Comparison of ENCODE assay signal across 23 cellular contexts in the genomic region with DNA sequence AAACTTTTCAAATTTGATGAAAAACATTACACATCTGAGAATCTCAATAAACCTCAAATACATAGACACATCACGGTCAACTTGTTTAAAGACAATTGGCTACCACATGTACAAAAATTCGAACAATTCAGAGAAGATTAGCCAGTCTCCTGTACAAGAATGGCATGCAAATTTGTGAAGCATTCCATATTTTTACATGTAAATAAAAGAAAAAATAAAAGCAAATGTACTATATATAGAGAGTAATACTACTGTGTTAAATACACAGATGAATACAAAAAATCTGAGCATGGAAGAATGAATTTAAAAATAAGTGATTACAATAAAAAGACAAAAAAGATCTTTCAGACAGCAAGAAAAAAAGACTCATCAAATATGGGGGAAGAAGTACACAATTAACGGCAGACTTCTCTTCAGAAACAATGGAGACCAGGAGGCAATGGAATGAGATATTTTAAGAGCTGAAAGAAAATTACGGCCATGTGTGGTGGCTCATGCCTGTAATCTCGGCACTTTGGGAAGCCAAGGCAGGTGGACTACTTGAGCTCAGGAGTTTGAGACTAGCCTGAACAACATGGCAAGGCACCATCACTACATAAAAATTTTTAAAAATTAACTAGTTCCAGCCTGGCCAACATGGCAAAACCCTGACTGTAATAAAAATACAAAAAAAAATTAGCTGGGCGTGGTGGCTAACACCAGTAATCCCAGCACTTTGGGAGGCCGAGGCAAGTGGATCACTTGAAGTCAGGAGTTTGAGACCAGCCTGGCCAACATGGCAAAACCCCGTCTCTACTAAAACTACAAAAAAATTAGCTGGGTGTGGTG. TPM values are rescaled to one million over a fixed set of nuclear protein-coding genes. Genes with fewer than 3 reads are reported as not detected.
DNase-seq lines count a peak whose midpoint lies in the region; ATAC-seq and TF ChIP-seq lines count a peak whose summit lies in the region.
"Had no signal": no experiment of that assay in that cellular context is flagged by ENCODE, and none has a peak within 500 bp of the region (broad histone marks: within the 10 kb centered on the region; RNA-seq: fewer than 3 reads in every experiment).

No MANE protein-coding gene starts in this region.

- H3K9me3 Mint-ChIP-seq in CD8-positive, alpha-beta memory T cell, result peaks cover 8 to 26% (median 23%) of the 10 kb centered on the region in 5 donors

- H3K4me1 Mint-ChIP-seq in CD8-positive, alpha-beta memory T cell, result no peaks in the 10 kb centered on the region
- H3K4me1 Mint-ChIP-seq: activated CD4-positive, alpha-beta T cell treated with anti-CD3 and anti-CD28 coated beads for 36 hours; central memory CD8-positive, alpha-beta T cell had no signal

- H2AFZ ChIP-seq in HCT116 (ENCODE audit: low read depth, low read length, poor library complexity, severe bottlenecking) (peak overlapping the region; percentile 40), PC-9 (no peak overlapping the region)

- peaks cover 9 to 11% of the 10 kb centered on the region in 2 experiments; a peak in 3 of 4 replicates for H3K9me3 ChIP-seq in HCT116 (ENCODE audit: control insufficient read depth in 1 of 2, insufficient read depth in 1 of 2, low read depth in 1 of 2, low read length in 2 of 2)
- peaks cover 17% of the 10 kb centered on the region for H3K9me3 ChIP-seq in PC-9 (ENCODE audit: insufficient read depth, low read depth)
- no peaks in the 10 kb centered on the region for H3K9me3 ChIP-seq in CD8-positive, alpha-beta memory T cell (ENCODE audit: low read length)

- H3K9me2 ChIP-seq in HCT116 (ENCODE audit: insufficient read depth) (no peaks in the 10 kb centered on the region), PC-9 (ENCODE audit: insufficient read depth) (no peaks in the 10 kb centered on the region)

- POLR2A ChIA-PET in HCT116 (lab: Charles Lee), result no interaction called here
- POLR2A ChIA-PET in PC-9 (lab: Charles Lee; ENCODE audit: unreplicated experiment), result no interaction called here
- POLR2A ChIA-PET in CD8-positive, alpha-beta memory T cell (lab: Charles Lee), result no interaction called here

- H3K4me1 ChIP-seq in HCT116 (ENCODE audit: control insufficient read depth in 1 of 2, insufficient read depth in 2 of 2, low read length in 2 of 2) (no peaks in the 10 kb centered on the region), PC-9 (replicated peaks; ENCODE audit: insufficient read depth) (no peaks in the 10 kb centered on the region)
- no peaks in the 10 kb centered on the region for H3K4me1 ChIP-seq in CD8-positive, alpha-beta memory T cell (ENCODE audit: insufficient read depth, low read length)
- H3K4me1 ChIP-seq: heart right ventricle had no signal

- H3K4me3 Mint-ChIP-seq in CD8-positive, alpha-beta memory T cell, result no peak overlapping the region
- H3K4me3 Mint-ChIP-seq: activated CD4-positive, alpha-beta T cell treated with anti-CD3 and anti-CD28 coated beads for 36 hours; central memory CD8-positive, alpha-beta T cell; T-helper 2 cell treated with Interferon-gamma antibody and Interleukin-4, amounts not matched to agents 5 μg/mL and 100 μg/mL, for 36 hours had no signal

- H3K36me3 Mint-ChIP-seq in CD8-positive, alpha-beta memory T cell, result peaks cover 2 to 20% (median 2%) of the 10 kb centered on the region in 3 donors

- TF ChIP-seq CTCF in HCT116 (IDR thresholded peaks at IDR 0.05 in 2 of 3, conservative IDR thresholded peaks at IDR 0.05 in 1 of 3; ENCODE audit: borderline replicate concordance in 1 of 3, insufficient read depth in 1 of 3, low read depth in 2 of 3, low read length in 2 of 3) (no peak), fibroblast of villous mesenchyme (IDR thresholded peaks at IDR 0.05; ENCODE audit: insufficient read depth, low read depth, low read length) (no peak), PC-9 (conservative IDR thresholded peaks at IDR 0.05) (no peak)

- peak; percentile 7 for DNase-seq in NCI-H748 treated with DMSO at 0.1 percent for 48 hours (lab: John Stamatoyannopoulos, UW)
- no peak for DNase-seq in NCI-H748 (lab: John Stamatoyannopoulos, UW; ENCODE audit: unreplicated experiment)
- peak; percentile 13 for DNase-seq in HCT116 (ENCODE audit: low read depth, low spot score)
- peak; percentile 52 for DNase-seq in OCI-M1 (lab: John Stamatoyannopoulos, UW)
- peak; percentile 8 for DNase-seq in fibroblast of villous mesenchyme (ENCODE audit: low read depth)
- no peak for DNase-seq in hippocampal formation (lab: John Stamatoyannopoulos, UW)
- no peak for DNase-seq in PC-9
- DNase-seq in CD8-positive, alpha-beta memory T cell, result no peak
- DNase-seq: activated CD4-positive, alpha-beta T cell treated with anti-CD3 and anti-CD28 coated beads for 36 hours; activated gamma-delta T cell; amygdala; effector CD8-positive, alpha-beta T cell; H7; heart right ventricle; Karpas-422; NCI-H2029 treated with DMSO at 0.1 percent for 48 hours had no signal

- H3K27me3 Mint-ChIP-seq in CD8-positive, alpha-beta memory T cell, result peaks cover 0 to 2% of the 10 kb centered on the region in 2 donors
- H3K27me3 Mint-ChIP-seq: activated CD4-positive, alpha-beta T cell treated with anti-CD3 and anti-CD28 coated beads for 36 hours; central memory CD8-positive, alpha-beta T cell had no signal

- peak overlapping the region in 1 of 8 donors; percentile 69 for H3K27ac Mint-ChIP-seq in CD8-positive, alpha-beta memory T cell
- H3K27ac Mint-ChIP-seq: activated CD4-positive, alpha-beta T cell treated with anti-CD3 and anti-CD28 coated beads for 36 hours; T-helper 2 cell treated with Interferon-gamma antibody and Interleukin-4, amounts not matched to agents 5 μg/mL and 100 μg/mL, for 36 hours had no signal

- TF ChIP-seq RAD21 in HCT116 (IDR thresholded peaks at IDR 0.05; ENCODE audit: low read depth), result no peak

- no peak overlapping the region for H3K27ac ChIP-seq in HCT116 (ENCODE audit: low read depth, low read length)
- H3K27ac ChIP-seq in PC-9, result no peak overlapping the region
- no peak overlapping the region for H3K27ac ChIP-seq in CD8-positive, alpha-beta memory T cell (ENCODE audit: low read depth, low read length)
- H3K27ac ChIP-seq: heart right ventricle, HL-60 had no signal

- no peak overlapping the region for H3K4me2 ChIP-seq in HCT116 (ENCODE audit: low read length)
- H3K4me2 ChIP-seq in PC-9, result no peak overlapping the region

- no peaks in the 10 kb centered on the region; a peak in 1 of 4 replicates for H3K36me3 ChIP-seq in HCT116 (ENCODE audit: control insufficient read depth in 1 of 2, insufficient read depth in 2 of 2, low read length in 2 of 2)
- no peaks in the 10 kb centered on the region for H3K36me3 ChIP-seq in PC-9 (ENCODE audit: low read depth)
- H3K36me3 ChIP-seq in CD8-positive, alpha-beta memory T cell (ENCODE audit: insufficient read depth, low read length), result no peaks in the 10 kb centered on the region
- H3K36me3 ChIP-seq: heart right ventricle had no signal

- intact Hi-C loops in HCT116 (cut with micrococcal nuclease) (no loop called here), PC-9 (cut with micrococcal nuclease; ENCODE audit: unreplicated experiment) (no loop called here)

- no TSS peak for BruUV-seq in HCT116 (replicated peaks; lab: Mats Ljungman, UMichigan)
- BruUV-seq in PC-9 (replicated peaks; lab: Mats Ljungman, UMichigan), result no TSS peak

- H3K4me3 ChIP-seq in HCT116 (replicated peaks in 1 of 2; ENCODE audit: low read depth in 1 of 2, low read length in 2 of 2), result no peak overlapping the region
- no peak overlapping the region for H3K4me3 ChIP-seq in fibroblast of villous mesenchyme (ENCODE audit: low read depth, low read length)
- no peak overlapping the region for H3K4me3 ChIP-seq in PC-9
- H3K4me3 ChIP-seq in CD8-positive, alpha-beta memory T cell (ENCODE audit: low read length), result no peak overlapping the region
- H3K4me3 ChIP-seq: heart right ventricle, lung had no signal

- no peak for TF ChIP-seq POLR2A in HCT116 (IDR thresholded peaks at IDR 0.05; ENCODE audit: borderline replicate concordance, extremely low read depth, insufficient read depth, insufficient read length)

- CTCF ChIA-PET in HCT116 (lab: Charles Lee) (no interaction called here), PC-9 (lab: Charles Lee) (no interaction called here)
- CTCF ChIA-PET in CD8-positive, alpha-beta memory T cell (lab: Charles Lee), result interaction anchor here (0.6 to 1.9 kb wide), 4 partner anchors 19 to 1821 kb away, joined by 3 to 5 read pairs (median 4); no protein-coding TSS in a partner anchor

- no peak for ATAC-seq in HCT116
- ATAC-seq: activated CD4-positive, alpha-beta T cell treated with anti-CD3 and anti-CD28 coated beads for 36 hours; heart right ventricle; sciatic nerve had no signal

- RAD21 ChIA-PET in HCT116 (lab: Charles Lee; ENCODE audit: low non-redundant PET in 1 of 2, low total read pairs in 2 of 2, uncharacterized antibody in 2 of 2, unreplicated experiment in 2 of 2), result no interaction called here

- H3K9ac ChIP-seq in HCT116 (ENCODE audit: low read length), result no peak overlapping the region

- H3K27me3 ChIP-seq in HCT116 (ENCODE audit: insufficient read depth, low read length) (no peaks in the 10 kb centered on the region), PC-9 (ENCODE audit: insufficient read depth, low read depth) (peaks cover 11% of the 10 kb centered on the region; the same call in 1 of the 2 replicates)
- no peaks in the 10 kb centered on the region for H3K27me3 ChIP-seq in CD8-positive, alpha-beta memory T cell (ENCODE audit: insufficient read depth, low read length, poor library complexity, severe bottlenecking)
- H3K27me3 ChIP-seq: heart right ventricle had no signal

- H3K79me2 ChIP-seq in HCT116 (ENCODE audit: insufficient read depth, low read length), result no peaks in the 10 kb centered on the region
- no peaks in the 10 kb centered on the region for H3K79me2 ChIP-seq in PC-9 (ENCODE audit: low read depth)

- H4K20me1 ChIP-seq in HCT116 (ENCODE audit: insufficient read depth), result no peaks in the 10 kb centered on the region
- H4K20me1 ChIP-seq in PC-9 (ENCODE audit: insufficient read depth), result no peaks in the 10 kb centered on the region

- H3F3A ChIP-seq in PC-9 (ENCODE audit: insufficient read depth, low read depth), result no peaks in the 10 kb centered on the region; the same call in none of the 2 replicates

TF ChIP-seq in HCT116, 20 proteins besides CTCF, POLR2A, EP300 and RAD21 (continues in another document):
- TF ChIP-seq CBX3 (IDR thresholded peaks at IDR 0.05; ENCODE audit: low read depth), result peak; percentile 99
- no peak for TF ChIP-seq FOSL1 (IDR thresholded peaks at IDR 0.05; ENCODE audit: low read depth)

RNA-seq across cellular contexts. Expression of gene HAX1, which starts 23.2 kb away (rescaled TPM):
- 93.6 TPM for total RNA-seq in HCT116 (2021; ENCODE audit: unreplicated experiment)
- 109 and 165 TPM in 2 replicates for polyA plus RNA-seq in HCT116 (2012)
- 153 and 165 TPM in 2 replicates for total RNA-seq in fibroblast of villous mesenchyme
- 89.7 and 92.3 TPM in 2 replicates for total RNA-seq in PC-9 (2021)
- total RNA-seq in CD8-positive, alpha-beta memory T cell, result 100 to 1,000 TPM; 145 to 153 TPM
- 149 TPM for polyA plus RNA-seq in CD8-positive, alpha-beta memory T cell

RNA-seq across cellular contexts. Expression of gene AQP10, which starts 25.3 kb away (rescaled TPM):
- total RNA-seq in HCT116 (2021; ENCODE audit: unreplicated experiment), result not detected
- 0.07 TPM in 1 of 2 replicates, not detected in the other for polyA plus RNA-seq in HCT116 (2012)
- total RNA-seq in fibroblast of villous mesenchyme, result not detected in 2 replicates
- total RNA-seq in PC-9 (2021), result not detected in 2 replicates
- total RNA-seq in CD8-positive, alpha-beta memory T cell, result not detected
- polyA plus RNA-seq in CD8-positive, alpha-beta memory T cell, result not detected
- total RNA-seq: activated CD4-positive, alpha-beta T cell treated with anti-CD3 and anti-CD28 coated beads for 36 hours; fibroblast of lung; H7; osteocyte; sciatic nerve had no signal
- polyA plus RNA-seq: fibroblast of lung had no signal

RNA-seq across cellular contexts. Expression of gene ATP8B2, which starts 29.7 kb away (rescaled TPM):
- total RNA-seq in HCT116 (2021; ENCODE audit: unreplicated experiment), result 22.1 TPM
- polyA plus RNA-seq in HCT116 (2012), result 12.6 and 12.7 TPM in 2 replicates
- total RNA-seq in fibroblast of villous mesenchyme, result 107 and 155 TPM in 2 replicates
- 0.07 and 1.4 TPM in 2 replicates for total RNA-seq in PC-9 (2021)
- total RNA-seq in CD8-positive, alpha-beta memory T cell, result 10 to 100 TPM; 71.7 to 72.8 TPM
- 69.9 TPM for polyA plus RNA-seq in CD8-positive, alpha-beta memory T cell

Comparison
In these comparisons a context has a peak if more than half of its experiments do, and no peak if none do; other contexts are left out.
1. DNase-seq: peak in NCI-H748 treated with DMSO at 0.1 percent for 48 hours (single experiment), HCT116 (single experiment), OCI-M1 (single experiment) and fibroblast of villous mesenchyme (single experiment); none in NCI-H748 (single experiment), hippocampal formation (0 of 2), PC-9 (0 of 2) and CD8-positive, alpha-beta memory T cell (0 of 5).